2 cellular contexts compared by ENCODE assay signal in the genomic region with DNA sequence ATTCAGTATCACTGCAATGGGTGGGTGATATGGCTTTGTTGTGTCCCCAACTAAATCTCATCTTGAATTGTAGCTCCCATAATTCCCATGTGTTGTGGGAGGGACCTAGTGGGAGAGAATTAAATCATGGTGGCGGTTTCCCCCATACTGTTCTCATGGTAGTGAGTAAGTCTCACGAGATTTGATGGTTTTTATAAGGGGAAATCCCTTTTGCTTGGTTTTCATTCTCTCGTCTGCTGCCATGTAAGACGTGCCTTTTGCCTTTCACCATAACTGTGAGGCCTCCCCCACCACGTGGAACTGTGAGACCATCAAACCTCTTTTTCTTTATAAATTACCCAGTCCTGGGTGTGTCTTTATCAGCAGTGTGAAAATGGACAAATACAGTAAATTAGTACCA.
TF ChIP-seq lines count a peak whose summit lies in the region.

No MANE protein-coding gene starts in this region.

TF ChIP-seq in HCT116, 20 proteins besides CTCF, POLR2A, EP300 and RAD21:
- TF ChIP-seq SP1 (IDR thresholded peaks at IDR 0.05; ENCODE audit: low read depth) = no peak
- TF ChIP-seq YY1 (IDR thresholded peaks at IDR 0.05; ENCODE audit: extremely low read depth, insufficient replicate concordance, low read depth, low read length) = no peak
- TF ChIP-seq TCF7L2 (IDR thresholded peaks at IDR 0.05; ENCODE audit: borderline replicate concordance, extremely low read depth, insufficient read depth, insufficient read length) = no peak

TF ChIP-seq in GM12878, 131 proteins besides CTCF, POLR2A, EP300 and RAD21:
- 0 out of 2 replicates have a peak, but pooled peaks have one; percentile 25 for TF ChIP-seq YY1 (IDR thresholded peaks at IDR 0.05; ENCODE audit: low read depth, low read length)
- no peak for TF ChIP-seq CEBPB (IDR thresholded peaks at IDR 0.05; ENCODE audit: borderline replicate concordance in 1 of 2, low read depth in 2 of 2, low read length in 2 of 2)
- TF ChIP-seq, protein P1, sequence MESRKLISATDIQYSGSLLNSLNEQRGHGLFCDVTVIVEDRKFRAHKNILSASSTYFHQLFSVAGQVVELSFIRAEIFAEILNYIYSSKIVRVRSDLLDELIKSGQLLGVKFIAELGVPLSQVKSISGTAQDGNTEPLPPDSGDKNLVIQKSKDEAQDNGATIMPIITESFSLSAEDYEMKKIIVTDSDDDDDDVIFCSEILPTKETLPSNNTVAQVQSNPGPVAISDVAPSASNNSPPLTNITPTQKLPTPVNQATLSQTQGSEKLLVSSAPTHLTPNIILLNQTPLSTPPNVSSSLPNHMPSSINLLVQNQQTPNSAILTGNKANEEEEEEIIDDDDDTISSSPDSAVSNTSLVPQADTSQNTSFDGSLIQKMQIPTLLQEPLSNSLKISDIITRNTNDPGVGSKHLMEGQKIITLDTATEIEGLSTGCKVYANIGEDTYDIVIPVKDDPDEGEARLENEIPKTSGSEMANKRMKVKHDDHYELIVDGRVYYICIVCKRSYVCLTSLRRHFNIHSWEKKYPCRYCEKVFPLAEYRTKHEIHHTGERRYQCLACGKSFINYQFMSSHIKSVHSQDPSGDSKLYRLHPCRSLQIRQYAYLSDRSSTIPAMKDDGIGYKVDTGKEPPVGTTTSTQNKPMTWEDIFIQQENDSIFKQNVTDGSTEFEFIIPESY (IDR thresholded peaks at IDR 0.05) = peak; percentile 58; the same call in 1 of the 2 replicates
